In genomic region chr9:94298949-94299599, GRCh38 we compare ENCODE assay signal across 17 cellular contexts. TPM values are rescaled to one million over a fixed set of nuclear protein-coding genes. Genes with fewer than 3 reads are reported as not detected.
DNase-seq lines count a peak whose midpoint lies in the region; ATAC-seq and TF ChIP-seq lines count a peak whose summit lies in the region.
"Had no signal": no experiment of that assay in that cellular context is flagged by ENCODE, and none has a peak within 500 bp of the region (broad histone marks: within the 10 kb centered on the region; RNA-seq: fewer than 3 reads in every experiment).

No MANE protein-coding gene starts in this region.

- H3K4me3 Mint-ChIP-seq in Calu3 (ENCODE audit: low read depth, unreplicated experiment), result no peak overlapping the region

- H3K36me3 ChIP-seq in IMR-90 (ENCODE audit: control insufficient read depth, insufficient read depth, low read length), result peaks cover 5% of the 10 kb centered on the region
- no peaks in the 10 kb centered on the region for H3K36me3 ChIP-seq in brain microvascular endothelial cell (replicated peaks)

- no peak overlapping the region for H2BK120ac ChIP-seq in IMR-90 (ENCODE audit: low read depth, low read length)

- no peaks in the 10 kb centered on the region for H3K36me3 Mint-ChIP-seq in Calu3 (ENCODE audit: insufficient read depth, unreplicated experiment)

- CTCF ChIA-PET in IMR-90 (lab: Yijun Ruan, JAX) (interaction anchor here (0.6 to 0.7 kb wide), 2 partner anchors 26 to 296 kb away, joined by 3 read pairs; no protein-coding TSS in a partner anchor), Calu3 (lab: Charles Lee) (no interaction called here)

- H3K4me2 ChIP-seq in IMR-90 (ENCODE audit: low read depth, low read length), result no peak overlapping the region

- H3K27ac ChIP-seq in IMR-90 (ENCODE audit: insufficient read depth, low read length) (no peak overlapping the region), brain microvascular endothelial cell (no peak overlapping the region), temporal lobe (ENCODE audit: low read depth, low read length) (peak overlapping the region; percentile 87)
- H3K27ac ChIP-seq: SK-N-MC had no signal

- dilution Hi-C loops in IMR-90 (cut with HindIII; ENCODE audit: low sequenced_read_pairs, unreplicated experiment), result no loop called here

- H2AK5ac ChIP-seq in IMR-90 (ENCODE audit: low read depth, low read length), result no peak overlapping the region

- no peak overlapping the region for H3K14ac ChIP-seq in IMR-90 (replicated peaks; ENCODE audit: low read depth, low read length)

- intact Hi-C loops in IMR-90 (cut with micrococcal nuclease) (no loop called here), Calu3 (cut with micrococcal nuclease; ENCODE audit: unreplicated experiment) (no loop called here)

- H2AK9ac ChIP-seq in IMR-90 (replicated peaks; ENCODE audit: low read depth, low read length, poor library complexity), result no peak overlapping the region

- no peaks in the 10 kb centered on the region for H3K79me1 ChIP-seq in IMR-90 (ENCODE audit: low read depth in 1 of 2, low read length in 2 of 2)

- DNase-seq in IMR-90 (no peak), brain microvascular endothelial cell (peak; percentile 23), middle frontal gyrus (ENCODE audit: extremely low spot score, low spot score) (peak; percentile 47), mucosa of gallbladder (ENCODE audit: low spot score) (no peak), AML-193 (lab: John Stamatoyannopoulos, UW) (no peak), Calu3 (no peak)
- DNase-seq: DMS79, KG1, NCI-H1092 treated with DMSO at 0.1 percent for 48 hours, NCI-H2081 treated with DMSO at 0.1 percent for 48 hours, NCI-H510A, NCI-H82 had no signal

- H2BK15ac ChIP-seq in IMR-90 (ENCODE audit: low read depth, low read length), result no peak overlapping the region

- H3K23ac ChIP-seq in IMR-90 (ENCODE audit: low read depth, low read length), result no peak overlapping the region

- no peak overlapping the region for H3K18ac ChIP-seq in IMR-90 (ENCODE audit: low read depth, low read length)

- ATAC-seq in IMR-90 (ENCODE audit: low read depth) (no peak), GM19023 (IDR thresholded peaks at IDR 0.05; ENCODE audit: unreplicated experiment) (no peak)

- no peak for TF ChIP-seq POLR2A in IMR-90 (IDR thresholded peaks at IDR 0.05; ENCODE audit: low read depth, low read length)

- no peaks in the 10 kb centered on the region for H3K4me1 ChIP-seq in IMR-90 (ENCODE audit: control insufficient read depth, insufficient read depth, low read length)

- no peak for TF ChIP-seq CTCF in IMR-90 (conservative IDR thresholded peaks at IDR 0.05; ENCODE audit: low read depth, low read length)
- no peak for TF ChIP-seq CTCF in brain microvascular endothelial cell (IDR thresholded peaks at IDR 0.05; ENCODE audit: low read depth, low read length, missing control alignments)
- TF ChIP-seq CTCF in Calu3 (IDR thresholded peaks at IDR 0.05; ENCODE audit: unreplicated experiment), result no peak

- H2BK20ac ChIP-seq in IMR-90 (ENCODE audit: low read depth, low read length), result no peak overlapping the region

- no peak overlapping the region for H4K8ac ChIP-seq in IMR-90 (ENCODE audit: low read depth in 2 of 2, low read length in 2 of 2)

- in situ Hi-C loops in IMR-90 (cut with MboI; ENCODE audit: low sequenced_read_pairs) (no loop called here), brain microvascular endothelial cell (cut with HindIII; ENCODE audit: low pct_ligation_motif_present, low sequenced_read_pairs) (no loop called here)

- no peaks in the 10 kb centered on the region for H3K4me1 Mint-ChIP-seq in Calu3 (ENCODE audit: low read depth, unreplicated experiment)

- H4K20me1 ChIP-seq in IMR-90 (ENCODE audit: insufficient read depth, low read length), result no peaks in the 10 kb centered on the region

- H3K9me3 ChIP-seq in IMR-90 (ENCODE audit: control insufficient read depth, insufficient read depth, low read length), result no peaks in the 10 kb centered on the region

- no peak overlapping the region for H2BK5ac ChIP-seq in IMR-90 (ENCODE audit: low read depth, low read length, poor library complexity, severe bottlenecking)

- H3K56ac ChIP-seq in IMR-90 (ENCODE audit: extremely low read depth, insufficient read depth, low read length), result no peak overlapping the region

- no peak overlapping the region for H4K91ac ChIP-seq in IMR-90 (ENCODE audit: insufficient read depth, low read depth, low read length)

- H3K27me3 ChIP-seq in IMR-90 (ENCODE audit: control insufficient read depth, insufficient read depth, low read length) (no peaks in the 10 kb centered on the region), brain microvascular endothelial cell (replicated peaks) (no peaks in the 10 kb centered on the region)

- H2AFZ ChIP-seq in IMR-90 (replicated peaks; ENCODE audit: low read length, poor library complexity), result no peak overlapping the region

- no peak overlapping the region for H3K4me3 ChIP-seq in IMR-90 (ENCODE audit: insufficient read depth, low read depth, low read length)
- no peak overlapping the region for H3K4me3 ChIP-seq in brain microvascular endothelial cell (ENCODE audit: low read depth, low read length)
- H3K4me3 ChIP-seq: SK-N-MC had no signal

- no peaks in the 10 kb centered on the region for H3K9me3 Mint-ChIP-seq in Calu3 (ENCODE audit: low read depth, unreplicated experiment)

- no peak overlapping the region for H3K27ac Mint-ChIP-seq in Calu3 (ENCODE audit: unreplicated experiment)

- no peak overlapping the region for H3K9ac ChIP-seq in IMR-90 (ENCODE audit: low read depth, low read length)

- no peak overlapping the region for H3K4ac ChIP-seq in IMR-90 (ENCODE audit: low read depth, low read length)

- no TSS peak for BruUV-seq in IMR-90 (replicated peaks; lab: Mats Ljungman, UMichigan)
- no TSS peak for BruUV-seq in Calu3 (replicated peaks; lab: Mats Ljungman, UMichigan)

- no peak overlapping the region for H4K5ac ChIP-seq in IMR-90 (ENCODE audit: low read depth, low read length)

- 86% methylated on average over 4 of the region's 9 CpGs; no CpG with 5 or more reads in 1 of the 2 experiments for WGBS in IMR-90 (ENCODE audit: extremely low coverage in 2 of 2, insufficient read length in 1 of 2), 2 experiments

- H3K27me3 Mint-ChIP-seq in Calu3 (ENCODE audit: unreplicated experiment), result no peaks in the 10 kb centered on the region

- peaks cover 7% of the 10 kb centered on the region for H3K9me1 ChIP-seq in IMR-90 (ENCODE audit: insufficient read depth, low read length)

- POLR2A ChIA-PET in IMR-90 (lab: Charles Lee; ENCODE audit: unreplicated experiment), result no interaction called here

- no peak for TF ChIP-seq RAD21 in IMR-90 (IDR thresholded peaks at IDR 0.05; ENCODE audit: low read length)

TF ChIP-seq in IMR-90, 13 proteins besides CTCF, POLR2A, EP300 and RAD21:
- TF ChIP-seq CEBPB (IDR thresholded peaks at IDR 0.05; ENCODE audit: low read depth, low read length) (peak; percentile 43; the same call in 1 of the 2 replicates), MAFK (IDR thresholded peaks at IDR 0.05; ENCODE audit: low read depth, low read length) (no peak), FOS (IDR thresholded peaks at IDR 0.05; ENCODE audit: low read depth, low read length) (no peak)

RNA-seq across cellular contexts. Expression of gene NUTM2F, which starts 29.4 kb away (rescaled TPM):
- not detected in 2 replicates for total RNA-seq in IMR-90 (2012; rRNA removed)
- not detected in 2 replicates for polyA plus RNA-seq in IMR-90 (2012; rRNA removed)
- not detected in 2 replicates for polyA plus RNA-seq in IMR-90 (2012; cell fraction: cytosol; rRNA removed)
- not detected in 2 replicates for polyA plus RNA-seq in IMR-90 (2012; cell fraction: nucleus; rRNA removed; ENCODE audit: low replicate concordance)
- not detected for total RNA-seq in temporal lobe
- not detected for total RNA-seq in mucosa of gallbladder
- total RNA-seq in Calu3 (2022), result not detected in 2 replicates
- total RNA-seq: G401, H4 had no signal

RNA-seq across cellular contexts. Expression of gene ZNF169, which starts 40.0 kb away (rescaled TPM):
- total RNA-seq in IMR-90 (2012; rRNA removed) (2.7 and 4.4 TPM in 2 replicates), temporal lobe (6.9 TPM), mucosa of gallbladder (6.0 TPM), Calu3 (2022) (5.2 and 5.8 TPM in 2 replicates)
- polyA plus RNA-seq in IMR-90 (2012; rRNA removed), result 2.0 and 3.2 TPM in 2 replicates
- polyA plus RNA-seq in IMR-90 (2012; cell fraction: cytosol; rRNA removed), result 0.32 and 0.91 TPM in 2 replicates
- polyA plus RNA-seq in IMR-90 (2012; cell fraction: nucleus; rRNA removed; ENCODE audit: low replicate concordance), result 9.9 and 21.8 TPM in 2 replicates

Comparison
In these comparisons a context has a peak if more than half of its experiments do, and no peak if none do; other contexts are left out.
1. DNase-seq: peak in brain microvascular endothelial cell (single experiment) and middle frontal gyrus (single experiment); none in IMR-90 (single experiment), mucosa of gallbladder (single experiment), AML-193 (0 of 2) and Calu3 (single experiment).